In genomic region chr14:70858641-70859040, GRCh38 we compare ENCODE assay signal across 1 cellular context.
TF ChIP-seq lines count a peak whose summit lies in the region.

No MANE protein-coding gene starts in this region.

TF ChIP-seq in WTC11, 78 proteins besides CTCF, POLR2A, EP300 and RAD21 (continued from another document):
- TF ChIP-seq MAX (CRISPR knock-in tag; IDR thresholded peaks at IDR 0.05) (no peak), ZNF263 (CRISPR knock-in tag; IDR thresholded peaks at IDR 0.05; ENCODE audit: low read depth) (no peak), USF1 (CRISPR knock-in tag; IDR thresholded peaks at IDR 0.05) (no peak), JAZF1 (CRISPR knock-in tag; IDR thresholded peaks at IDR 0.05) (no peak), AFF4 (CRISPR knock-in tag; IDR thresholded peaks at IDR 0.05; ENCODE audit: borderline replicate concordance) (no peak)
